ENCODE assay signal across 17 cellular contexts in the genomic region with DNA sequence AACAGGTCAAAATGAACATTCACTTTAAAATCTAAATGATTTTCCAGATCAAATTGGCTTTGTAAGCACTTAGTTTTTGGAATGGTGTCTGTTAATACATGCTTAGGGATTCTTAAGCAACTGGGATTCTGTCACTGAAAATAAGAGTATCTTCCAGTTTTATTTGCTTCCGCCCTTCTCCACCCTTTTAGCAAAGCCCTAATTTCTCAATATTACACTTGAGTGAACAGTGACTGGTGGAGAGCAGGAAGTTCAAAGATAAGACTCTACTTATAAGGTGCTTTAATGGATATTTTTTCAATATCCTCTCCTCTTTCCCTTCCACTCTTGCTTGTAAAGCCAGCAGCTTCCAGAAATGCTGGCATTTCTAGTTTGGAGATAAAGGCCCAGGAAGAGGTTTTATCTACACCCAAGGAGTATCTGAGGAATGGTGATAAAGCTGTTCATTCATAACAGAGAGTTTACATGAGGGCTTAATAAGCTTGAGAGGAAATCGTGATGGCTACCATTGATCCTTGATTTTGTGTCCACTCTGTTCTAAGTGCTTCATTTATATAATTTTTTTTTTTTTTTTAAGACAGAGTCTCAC.
A peak's percentile ranks its signal among the peaks of the same experiment; 100 is the strongest.
DNase-seq lines count a peak whose midpoint lies in the region; ATAC-seq, FAIRE-seq and TF ChIP-seq lines count a peak whose summit lies in the region.
"Had no signal": no experiment of that assay in that cellular context is flagged by ENCODE, and none has a peak within 500 bp of the region (broad histone marks: within the 10 kb centered on the region; RNA-seq: fewer than 3 reads in every experiment).

No MANE protein-coding gene starts in this region.

- WGBS in K562 (ENCODE audit: insufficient coverage, low coverage, missing lambda C conversion rate): 3% methylated on average over 2 of the region's 2 CpGs
- no CpG with 5 or more reads among the region's 2 CpGs for WGBS in mesendoderm (ENCODE audit: extremely low coverage, insufficient coverage, low lambda C conversion rate)

- no peak for TF ChIP-seq RAD21 in K562 (CRISPR knock-in tag; conservative IDR thresholded peaks at IDR 0.05 in 1 of 2, IDR thresholded peaks at IDR 0.05 in 1 of 2)

- BruUV-seq in K562 (replicated peaks; lab: Mats Ljungman, UMichigan): no TSS peak

- no peaks in the 10 kb centered on the region for H3K27me3 Mint-ChIP-seq in activated CD4-positive, alpha-beta T cell treated with anti-CD3 and anti-CD28 coated beads, Interleukin-2, amount 10 ng/mL, durations not matched to agents 24 days and 14 days
- H3K27me3 Mint-ChIP-seq: CD8-positive, alpha-beta memory T cell had no signal

- CTCF ChIA-PET in K562 (lab: Yijun Ruan, JAX; ENCODE audit: low intra/inter-chr PET ratio): no interaction called here

- H2AFZ ChIP-seq in K562 (ENCODE audit: low read depth, low read length): no peak overlapping the region

- no peak overlapping the region for H3K9ac ChIP-seq in K562 (ENCODE audit: insufficient read depth in 1 of 2, low read depth in 2 of 2, low read length in 2 of 2)
- no peak overlapping the region for H3K9ac ChIP-seq in mesendoderm (ENCODE audit: low read length)
- H3K9ac ChIP-seq: BLaER1 had no signal

- H3K79me1 ChIP-seq in mesendoderm (ENCODE audit: low read length): no peaks in the 10 kb centered on the region

- no peaks in the 10 kb centered on the region for H3K9me3 Mint-ChIP-seq in activated CD4-positive, alpha-beta T cell treated with anti-CD3 and anti-CD28 coated beads, Interleukin-2, amount 10 ng/mL, durations not matched to agents 24 days and 14 days

- H3K4me1 ChIP-seq in K562 (replicated peaks in 1 of 2; ENCODE audit: control insufficient read depth in 2 of 2, insufficient read depth in 2 of 2, low read length in 2 of 2) (no peaks in the 10 kb centered on the region), mesendoderm (ENCODE audit: control insufficient read depth, low read depth, low read length) (no peaks in the 10 kb centered on the region), foreskin keratinocyte (no peaks in the 10 kb centered on the region)
- H3K4me1 ChIP-seq: BLaER1, HAP-1 had no signal

- no peaks in the 10 kb centered on the region for H3K9me1 ChIP-seq in K562 (ENCODE audit: control insufficient read depth, insufficient read depth, low read length)

- no peaks in the 10 kb centered on the region for H3K36me3 Mint-ChIP-seq in activated CD4-positive, alpha-beta T cell treated with anti-CD3 and anti-CD28 coated beads, Interleukin-2, amount 10 ng/mL, durations not matched to agents 24 days and 14 days (ENCODE audit: low read depth)
- H3K36me3 Mint-ChIP-seq: CD8-positive, alpha-beta memory T cell had no signal

- DNase-seq in OCI-M1 (lab: John Stamatoyannopoulos, UW) (peak; percentile 39), K562 (ENCODE audit: extremely low read depth in 1 of 4, low spot score in 3 of 4) (peak in 1 of 4 experiments; percentile 0), mesendoderm (peak; percentile 16), mucosa of gallbladder (ENCODE audit: low spot score) (no peak), SK-N-DZ (ENCODE audit: low spot score) (no peak), foreskin keratinocyte (no peak)
- DNase-seq in activated CD4-positive, alpha-beta T cell treated with anti-CD3 and anti-CD28 coated beads, Interleukin-2, amount 10 ng/mL, durations not matched to agents 24 days and 14 days: no peak
- DNase-seq: AML-193; Caco-2; CD8-positive, alpha-beta memory T cell; DND-41; GDM1 had no signal

- H3K36me3 ChIP-seq in K562 (ENCODE audit: control insufficient read depth, insufficient read depth, low read length): no peaks in the 10 kb centered on the region
- H3K36me3 ChIP-seq in mesendoderm (ENCODE audit: control insufficient read depth, insufficient read depth, low read length): no peaks in the 10 kb centered on the region
- H3K36me3 ChIP-seq: BLaER1, HAP-1 had no signal

- no peak overlapping the region for H3K4me3 Mint-ChIP-seq in activated CD4-positive, alpha-beta T cell treated with anti-CD3 and anti-CD28 coated beads, Interleukin-2, amount 10 ng/mL, durations not matched to agents 24 days and 14 days
- H3K4me3 Mint-ChIP-seq: CD8-positive, alpha-beta memory T cell had no signal

- no peak overlapping the region for H3K23ac ChIP-seq in mesendoderm (ENCODE audit: low read length)

- no peak overlapping the region for H4K5ac ChIP-seq in mesendoderm (ENCODE audit: low read length)

- H3K4me2 ChIP-seq in K562 (ENCODE audit: insufficient read depth, low read length) (no peak overlapping the region), mesendoderm (ENCODE audit: low read length) (no peak overlapping the region)
- H3K4me2 ChIP-seq: BLaER1 had no signal

- no peak overlapping the region for H2BK15ac ChIP-seq in mesendoderm (replicated peaks; ENCODE audit: low read depth)

- intact Hi-C loops in K562 (cut with micrococcal nuclease): no loop called here
- intact Hi-C loops in activated CD4-positive, alpha-beta T cell treated with anti-CD3 and anti-CD28 coated beads, Interleukin-2, amount 10 ng/mL, durations not matched to agents 24 days and 14 days (cut with micrococcal nuclease): no loop called here

- POLR2A ChIA-PET in K562 (lab: Yijun Ruan, JAX): no interaction called here

- no peak for TF ChIP-seq POLR2A in K562 (conservative IDR thresholded peaks at IDR 0.05)

- H3K79me2 ChIP-seq in K562 (ENCODE audit: control insufficient read depth, insufficient read depth, low read length): no peaks in the 10 kb centered on the region
- no peaks in the 10 kb centered on the region for H3K79me2 ChIP-seq in mesendoderm (ENCODE audit: control insufficient read depth, insufficient read depth, low read length)

- H4K8ac ChIP-seq in mesendoderm (ENCODE audit: low read depth, low read length): no peak overlapping the region

- no peak overlapping the region for H2BK5ac ChIP-seq in mesendoderm (ENCODE audit: low read length)

- TF ChIP-seq CTCF in K562 (IDR thresholded peaks at IDR 0.05 in 2 of 3, conservative IDR thresholded peaks at IDR 0.05 in 1 of 3; ENCODE audit: insufficient read depth in 2 of 3, low read depth in 1 of 3, low read length in 3 of 3) (no peak), foreskin keratinocyte (conservative IDR thresholded peaks at IDR 0.05) (no peak)

- H3K4ac ChIP-seq in mesendoderm (ENCODE audit: low read depth, low read length): no peak overlapping the region

- no peak overlapping the region for H3K56ac ChIP-seq in mesendoderm (ENCODE audit: low read length)

- no peaks in the 10 kb centered on the region for H3K4me1 Mint-ChIP-seq in activated CD4-positive, alpha-beta T cell treated with anti-CD3 and anti-CD28 coated beads, Interleukin-2, amount 10 ng/mL, durations not matched to agents 24 days and 14 days
- H3K4me1 Mint-ChIP-seq: CD8-positive, alpha-beta memory T cell had no signal

- no peak overlapping the region for H3K18ac ChIP-seq in mesendoderm (ENCODE audit: low read length)

- H4K20me1 ChIP-seq in K562 (replicated peaks; ENCODE audit: control insufficient read depth, insufficient read depth, low read length): no peaks in the 10 kb centered on the region
- H4K20me1 ChIP-seq: BLaER1 had no signal

- H3K9me3 ChIP-seq in K562 (replicated peaks; ENCODE audit: control insufficient read depth, insufficient read depth, low read depth, low read length): no peaks in the 10 kb centered on the region
- H3K9me3 ChIP-seq: BLaER1, HAP-1 had no signal

- H2AK5ac ChIP-seq in mesendoderm (ENCODE audit: low read length): no peak overlapping the region

- no peak overlapping the region for H3K4me3 ChIP-seq in K562
- no peak overlapping the region for H3K4me3 ChIP-seq in mesendoderm (ENCODE audit: low read length)
- H3K4me3 ChIP-seq: BLaER1, HAP-1 had no signal

- H3K27me3 ChIP-seq in K562 (ENCODE audit: control insufficient read depth in 2 of 2, insufficient read depth in 2 of 2, low read length in 2 of 2): no peaks in the 10 kb centered on the region
- no peaks in the 10 kb centered on the region for H3K27me3 ChIP-seq in mesendoderm (ENCODE audit: insufficient read depth, low read length, poor library complexity)
- H3K27me3 ChIP-seq in foreskin keratinocyte: no peaks in the 10 kb centered on the region
- H3K27me3 ChIP-seq: BLaER1 had no signal

- in situ Hi-C loops in K562 (cut with MboI): no loop called here

- no peak for TF ChIP-seq EP300 in K562 (IDR thresholded peaks at IDR 0.05; ENCODE audit: low read length)

- ATAC-seq in K562 (no peak), foreskin keratinocyte (no peak)

- no peak overlapping the region for H3K27ac ChIP-seq in K562 (ENCODE audit: extremely low read depth, low read depth, low read length)
- no peak overlapping the region for H3K27ac ChIP-seq in mesendoderm (ENCODE audit: low read depth, low read length)
- no peak overlapping the region for H3K27ac ChIP-seq in foreskin keratinocyte
- H3K27ac ChIP-seq: BLaER1 had no signal

- no peak overlapping the region for H3K27ac Mint-ChIP-seq in activated CD4-positive, alpha-beta T cell treated with anti-CD3 and anti-CD28 coated beads, Interleukin-2, amount 10 ng/mL, durations not matched to agents 24 days and 14 days
- H3K27ac Mint-ChIP-seq: CD8-positive, alpha-beta memory T cell had no signal

- no peak overlapping the region for H2BK120ac ChIP-seq in mesendoderm (ENCODE audit: low read depth, low read length)

- FAIRE-seq in K562 (lab: Jason Lieb, UNC): no peak
- FAIRE-seq: GM12892, GM19239, H1 had no signal

TF ChIP-seq in K562, 482 proteins besides CTCF, POLR2A, EP300 and RAD21:
- TF ChIP-seq E2F4 (CRISPR knock-in tag; IDR thresholded peaks at IDR 0.05; ENCODE audit: low read depth): no peak
- no peak for TF ChIP-seq PML (IDR thresholded peaks at IDR 0.05; ENCODE audit: low read length)
- no peak for TF ChIP-seq ZNF134 (CRISPR knock-in tag; conservative IDR thresholded peaks at IDR 0.05)
- TF ChIP-seq NCOA6 (IDR thresholded peaks at IDR 0.05): no peak
- peak; percentile 48 for TF ChIP-seq TCF3 (CRISPR knock-in tag; IDR thresholded peaks at IDR 0.05)
- TF ChIP-seq CBFA2T2 (conservative IDR thresholded peaks at IDR 0.05): peak; percentile 17; the same call in 1 of the 2 replicates
- TF ChIP-seq CBFA2T3 (IDR thresholded peaks at IDR 0.05): peak; percentile 22; the same call in 1 of the 2 replicates
- no peak for TF ChIP-seq HEY1 (CRISPR knock-in tag; IDR thresholded peaks at IDR 0.05; ENCODE audit: borderline replicate concordance)
- no peak for TF ChIP-seq ARID1B (IDR thresholded peaks at IDR 0.05)
- no peak for TF ChIP-seq XRCC3 (IDR thresholded peaks at IDR 0.05)
- TF ChIP-seq ZNF79 (CRISPR knock-in tag; IDR thresholded peaks at IDR 0.05; ENCODE audit: low read depth): no peak
TF ChIP-seq in K562: peak in this region for 3.

Comparison
In these comparisons a context has a peak if more than half of its experiments do, and no peak if none do; other contexts are left out.
1. DNase-seq: peak in OCI-M1 (single experiment) and mesendoderm (single experiment); none in mucosa of gallbladder (single experiment), SK-N-DZ (single experiment), activated CD4-positive, alpha-beta T cell treated with anti-CD3 and anti-CD28 coated beads, Interleukin-2, amount 10 ng/mL, durations not matched to agents 24 days and 14 days (single experiment) and foreskin keratinocyte (0 of 2).